22 cellular contexts compared by ENCODE assay signal in the genomic region with DNA sequence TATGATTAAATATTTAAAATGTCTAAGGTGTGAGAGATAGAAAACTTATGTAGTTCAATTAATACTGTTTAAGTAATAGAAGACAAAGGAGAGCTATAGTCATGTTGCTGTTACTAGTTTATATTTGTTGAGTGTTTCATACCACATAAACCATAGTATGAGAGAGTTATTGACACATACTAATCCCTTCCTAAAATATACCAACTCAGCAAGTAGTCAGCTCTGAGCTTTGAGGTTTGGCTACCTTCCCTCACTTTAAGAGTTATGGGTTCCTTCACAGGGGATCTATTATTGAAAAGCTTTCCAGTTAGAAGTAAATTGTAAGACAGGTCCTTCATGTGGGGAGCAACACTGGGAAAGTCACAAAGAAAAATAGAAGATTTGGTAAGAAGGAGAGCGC.
"Had no signal": no experiment of that assay in that cellular context is flagged by ENCODE, and none has a peak within 500 bp of the region (broad histone marks: within the 10 kb centered on the region; RNA-seq: fewer than 3 reads in every experiment).

No MANE protein-coding gene starts in this region.

- H3K9me3 ChIP-seq: adrenal gland, ascending aorta, esophagus muscularis mucosa, heart left ventricle, stomach, transverse colon, uterus had no signal

- H3K4me3 ChIP-seq: adrenal gland, ascending aorta, coronary artery, esophagus muscularis mucosa, heart left ventricle, stomach, transverse colon, uterus had no signal

- H3K9me3 Mint-ChIP-seq: stimulated activated memory B cell treated with anti-CD40 and anti-IgM and Interleukin-4, amounts not matched to agents 10 μg/mL and 1 μg/mL and 100 μg/mL, for 72 hours had no signal

- H3K27ac ChIP-seq: adrenal gland, ascending aorta, coronary artery, esophagus muscularis mucosa, heart left ventricle, parathyroid adenoma, stomach, transverse colon, uterus, VCaP had no signal

- H3K36me3 Mint-ChIP-seq: activated naive CD8-positive, alpha-beta T cell; stimulated activated memory B cell treated with anti-CD40 and anti-IgM and Interleukin-4, amounts not matched to agents 10 μg/mL and 1 μg/mL and 100 μg/mL, for 72 hours had no signal

- DNase-seq: activated CD4-positive, alpha-beta T cell treated with anti-CD3 and anti-CD28 coated beads, Interleukin-2, amount 10 ng/mL, durations not matched to agents 7 days and 5 days; activated CD8-positive, alpha-beta T cell treated with anti-CD3 and anti-CD28 coated beads, Interleukin-2, amount 10 ng/mL, durations not matched to agents 7 days and 5 days; adrenal gland; cerebellar nuclear complex; heart left ventricle; left colon; mesenchymal stem cell; nephron progenitor cell; right cardiac atrium; small intestine; stimulated activated CD4-positive, alpha-beta T cell treated with anti-CD3 and anti-CD28 coated beads, Interleukin-2, amount 100 ng/mL, for 24 hours; stomach; T-helper 17 cell; transverse colon; uterus had no signal

- H3K79me2 ChIP-seq: parathyroid adenoma had no signal

- H3K27me3 Mint-ChIP-seq: activated CD4-positive, alpha-beta T cell treated with anti-CD3 and anti-CD28 coated beads, Interleukin-2, amount 10 ng/mL, durations not matched to agents 7 days and 5 days; stimulated activated memory B cell treated with anti-CD40 and anti-IgM and Interleukin-4, amounts not matched to agents 10 μg/mL and 1 μg/mL and 100 μg/mL, for 72 hours; T-helper 17 cell had no signal

- H3K4me1 ChIP-seq: ascending aorta, esophagus muscularis mucosa, heart left ventricle, parathyroid adenoma, stomach, transverse colon, uterus had no signal

- H2AFZ ChIP-seq: parathyroid adenoma had no signal

- H3K4me1 Mint-ChIP-seq: activated CD4-positive, alpha-beta T cell treated with anti-CD3 and anti-CD28 coated beads, Interleukin-2, amount 10 ng/mL, durations not matched to agents 7 days and 5 days; T-helper 17 cell had no signal

- H3K36me3 ChIP-seq: adrenal gland, ascending aorta, esophagus muscularis mucosa, heart left ventricle, stomach, transverse colon, uterus had no signal

- H3K4me3 Mint-ChIP-seq: activated CD4-positive, alpha-beta T cell treated with anti-CD3 and anti-CD28 coated beads, Interleukin-2, amount 10 ng/mL, durations not matched to agents 7 days and 5 days; activated CD8-positive, alpha-beta T cell treated with anti-CD3 and anti-CD28 coated beads, Interleukin-2, amount 10 ng/mL, durations not matched to agents 7 days and 5 days; activated naive CD8-positive, alpha-beta T cell; nephron progenitor cell; stimulated activated memory B cell treated with anti-CD40 and anti-IgM and Interleukin-4, amounts not matched to agents 10 μg/mL and 1 μg/mL and 100 μg/mL, for 72 hours; T-helper 17 cell had no signal

- H3K27ac Mint-ChIP-seq: activated CD4-positive, alpha-beta T cell treated with anti-CD3 and anti-CD28 coated beads, Interleukin-2, amount 10 ng/mL, durations not matched to agents 7 days and 5 days; activated CD8-positive, alpha-beta T cell treated with anti-CD3 and anti-CD28 coated beads, Interleukin-2, amount 10 ng/mL, durations not matched to agents 7 days and 5 days; activated naive CD8-positive, alpha-beta T cell; nephron progenitor cell; stimulated activated memory B cell treated with anti-CD40 and anti-IgM and Interleukin-4, amounts not matched to agents 10 μg/mL and 1 μg/mL and 100 μg/mL, for 72 hours; T-helper 17 cell had no signal
